14 cellular contexts compared by ENCODE assay signal in genomic region chr7:123725586-123726171, GRCh38. TPM values are rescaled to one million over a fixed set of nuclear protein-coding genes. Genes with fewer than 3 reads are reported as not detected.
DNase-seq lines count a peak whose midpoint lies in the region; ATAC-seq and TF ChIP-seq lines count a peak whose summit lies in the region.
"Had no signal": no experiment of that assay in that cellular context is flagged by ENCODE, and none has a peak within 500 bp of the region (broad histone marks: within the 10 kb centered on the region; RNA-seq: fewer than 3 reads in every experiment).

No MANE protein-coding gene starts in this region.

- peaks cover 88% of the 10 kb centered on the region for H3K79me2 ChIP-seq in ACC112 (ENCODE audit: control insufficient read depth, insufficient read depth, low read length, unreplicated experiment)

- TF ChIP-seq RAD21 in liver (IDR thresholded peaks at IDR 0.05): no peak

- ATAC-seq in upper lobe of left lung (ENCODE audit: low FRiP score in 2 of 2) (no peak), aorta (ENCODE audit: low FRiP score) (no peak)
- ATAC-seq: activated CD4-positive, CD25-positive, alpha-beta regulatory T cell treated with anti-CD3 and anti-CD28 coated beads, Interleukin-2, amount 50 U/mL, for 24 hours; T-helper 17 cell had no signal

- H3K4me3 ChIP-seq in ACC112 (ENCODE audit: low read depth, low read length): no peak overlapping the region
- no peak overlapping the region for H3K4me3 ChIP-seq in SJSA1
- no peak overlapping the region for H3K4me3 ChIP-seq in liver (ENCODE audit: low read depth in 1 of 3, low read length in 3 of 3)
- H3K4me3 ChIP-seq in upper lobe of left lung: no peak overlapping the region
- no peak overlapping the region for H3K4me3 ChIP-seq in aorta (ENCODE audit: low read length in 2 of 2)

- 14% methylated on average over 1 of the region's 1 CpG for WGBS in liver
- WGBS in upper lobe of left lung, 2 donors: 42 to 56% methylated on average over 1 of the region's 1 CpG
- 19 to 37% methylated on average over 1 of the region's 1 CpG for WGBS in aorta, 2 donors

- H2AFZ ChIP-seq in ACC112 (ENCODE audit: low read length, unreplicated experiment): no peak overlapping the region

- no peaks in the 10 kb centered on the region for H3K9me3 ChIP-seq in SJSA1 (replicated peaks)
- no peaks in the 10 kb centered on the region for H3K9me3 ChIP-seq in liver (ENCODE audit: control insufficient read depth in 4 of 4, low read length in 3 of 4)
- H3K9me3 ChIP-seq in upper lobe of left lung: no peaks in the 10 kb centered on the region
- H3K9me3 ChIP-seq in aorta (ENCODE audit: control insufficient read depth, low read length): no peaks in the 10 kb centered on the region

- H3K27ac ChIP-seq in ACC112 (ENCODE audit: low read depth, low read length) (peak overlapping the region; percentile 67; the same call in 1 of the 2 replicates), SJSA1 (peak overlapping the region; percentile 52; the same call in 1 of the 2 replicates), liver (ENCODE audit: low read depth in 1 of 2, low read length in 2 of 2) (peak overlapping the region; percentile 10 to 28), upper lobe of left lung (no peak overlapping the region), aorta (ENCODE audit: low read depth in 1 of 2, low read length in 2 of 2) (no peak overlapping the region)

- intact Hi-C loops in aorta (cut with DNase I): no loop called here

- H3K36me3 ChIP-seq in ACC112 (ENCODE audit: insufficient read depth, low read length) (no peaks in the 10 kb centered on the region), SJSA1 (no peaks in the 10 kb centered on the region), liver (ENCODE audit: control insufficient read depth in 4 of 4, insufficient read depth in 3 of 4, low read depth in 1 of 4, low read length in 3 of 4) (no peaks in the 10 kb centered on the region), upper lobe of left lung (no peaks in the 10 kb centered on the region), aorta (ENCODE audit: control insufficient read depth in 1 of 2, insufficient read depth in 2 of 2, low read length in 1 of 2) (no peaks in the 10 kb centered on the region)

- H3K4me1 ChIP-seq in ACC112 (ENCODE audit: control insufficient read depth, insufficient read depth, low read length, unreplicated experiment): peaks cover 39% of the 10 kb centered on the region
- H3K4me1 ChIP-seq in SJSA1 (replicated peaks): peaks cover 66% of the 10 kb centered on the region
- peaks cover 11 to 64% (median 46%) of the 10 kb centered on the region in 4 donors for H3K4me1 ChIP-seq in liver (ENCODE audit: control insufficient read depth in 4 of 4, insufficient read depth in 4 of 4, low read length in 3 of 4)
- peaks cover 19 to 50% (median 36%) of the 10 kb centered on the region in 4 donors for H3K4me1 ChIP-seq in upper lobe of left lung
- H3K4me1 ChIP-seq in aorta (ENCODE audit: control insufficient read depth in 1 of 2, insufficient read depth in 2 of 2, low read length in 2 of 2): peaks cover 2% of the 10 kb centered on the region in 2 donors

- in situ Hi-C loops in G401 (cut with HindIII; ENCODE audit: low sequenced_read_pairs): no loop called here

- DNase-seq in G401 (ENCODE audit: low spot score) (peak; percentile 62), SJSA1 (ENCODE audit: low read depth in 1 of 2, low spot score in 2 of 2) (no peak), upper lobe of left lung (no peak), aorta (no peak), SKM-1 treated with dmso at 0.1 percent for 144 hours (lab: John Stamatoyannopoulos, UW; ENCODE audit: unreplicated experiment) (no peak)
- no peak for DNase-seq in activated CD4-positive, alpha-beta T cell treated with anti-CD3 and anti-CD28 coated beads, Interleukin-2, amount 50 U/mL, for 48 hours
- DNase-seq: activated CD8-positive, alpha-beta memory T cell treated with anti-CD3 and anti-CD28 coated beads, Interleukin-2, amount 50 U/mL, for 48 hours; activated naive CD4-positive, alpha-beta T cell; natural killer cell; NCI-H1092; T-helper 17 cell had no signal

- H3K9ac ChIP-seq in liver (ENCODE audit: low read depth in 1 of 2, low read length in 2 of 2): peak overlapping the region in 1 of 2 donors; percentile 41

- H3K27me3 ChIP-seq in ACC112 (ENCODE audit: insufficient read depth, low read length) (no peaks in the 10 kb centered on the region), SJSA1 (replicated peaks) (no peaks in the 10 kb centered on the region), liver (ENCODE audit: control insufficient read depth in 4 of 4, insufficient read depth in 4 of 4, low read length in 3 of 4) (no peaks in the 10 kb centered on the region), upper lobe of left lung (no peaks in the 10 kb centered on the region), aorta (ENCODE audit: control insufficient read depth in 1 of 2, insufficient read depth in 2 of 2, low read length in 1 of 2) (no peaks in the 10 kb centered on the region)

- TF ChIP-seq CTCF in liver (IDR thresholded peaks at IDR 0.05; ENCODE audit: low read depth, low read length, missing input control) (no peak), upper lobe of left lung (IDR thresholded peaks at IDR 0.05) (no peak)

- no peak for TF ChIP-seq POLR2A in upper lobe of left lung (IDR thresholded peaks at IDR 0.05)

- TF ChIP-seq EP300 in upper lobe of left lung (IDR thresholded peaks at IDR 0.05): no peak

TF ChIP-seq in liver, 16 proteins besides CTCF, POLR2A, EP300 and RAD21:
- TF ChIP-seq HNF4A (conservative IDR thresholded peaks at IDR 0.05) (peak in 1 of 2 donors; percentile 9), EGR1 (IDR thresholded peaks at IDR 0.05; ENCODE audit: low read depth in 2 of 2) (no peak), ZBTB33 (IDR thresholded peaks at IDR 0.05) (no peak), NR2F2 (IDR thresholded peaks at IDR 0.05) (no peak)

RNA-seq across cellular contexts. Expression of gene WASL, which starts 23.1 kb away (rescaled TPM):
- total RNA-seq in G401 (2014; rRNA removed; shearing (Covaris generic)): 3.5 and 6.7 TPM in 2 replicates
- 6.4 and 10.7 TPM in 2 replicates for total RNA-seq in SJSA1 (2014; rRNA removed; shearing (Covaris generic))
- total RNA-seq in liver: 10 to 100 TPM; 18.2 to 20.7 TPM
- polyA plus RNA-seq in liver: 10 to 100 TPM; 12.9 to 18.1 TPM
- total RNA-seq in upper lobe of left lung: 10 to 100 TPM; 24.1 to 62.2 (median 31.3) TPM
- 10 to 100 TPM; 46.0 to 48.2 TPM for total RNA-seq in aorta
- 10 to 100 TPM; 21.3 to 29.1 TPM for polyA plus RNA-seq in aorta

Comparison
In these comparisons a context has a peak if more than half of its experiments do, and no peak if none do; other contexts are left out.
1. H3K27ac ChIP-seq: peak in ACC112 (single experiment), SJSA1 (single experiment) and liver (2 of 2); none in upper lobe of left lung (0 of 4) and aorta (0 of 2).